In genomic region chr9:137064027-137064879, GRCh38 we compare ENCODE assay signal across 9 cellular contexts. TPM values are rescaled to one million over a fixed set of nuclear protein-coding genes. Genes with fewer than 3 reads are reported as not detected.
A peak's percentile ranks its signal among the peaks of the same experiment; 100 is the strongest.
DNase-seq lines count a peak whose midpoint lies in the region; ATAC-seq and TF ChIP-seq lines count a peak whose summit lies in the region.
"Had no signal": no experiment of that assay in that cellular context is flagged by ENCODE, and none has a peak within 500 bp of the region (broad histone marks: within the 10 kb centered on the region; RNA-seq: fewer than 3 reads in every experiment).

No MANE protein-coding gene starts in this region.

- H3K9me3 ChIP-seq in testis = no peaks in the 10 kb centered on the region

- no peaks in the 10 kb centered on the region for H3K36me3 ChIP-seq in testis (ENCODE audit: low read depth, missing control alignments)

- H3K27ac ChIP-seq in testis = no peak overlapping the region

- TF ChIP-seq POLR2A in testis (IDR thresholded peaks at IDR 0.05) = no peak

- H3K4me1 Mint-ChIP-seq in effector memory CD8-positive, alpha-beta T cell (ENCODE audit: low read depth in 2 of 2) = peaks cover 4 to 7% of the 10 kb centered on the region in 2 donors

- TF ChIP-seq CTCF in testis (IDR thresholded peaks at IDR 0.05) = peak; percentile 91 to 98 (median 95)

- peaks cover 0 to 7% of the 10 kb centered on the region in 2 donors for H3K27me3 Mint-ChIP-seq in effector memory CD8-positive, alpha-beta T cell

- ATAC-seq in effector memory CD8-positive, alpha-beta T cell (replicated peaks) = peak; percentile 44
- ATAC-seq in HG03175 (IDR thresholded peaks at IDR 0.05; ENCODE audit: unreplicated experiment) = no peak

- H3K27me3 ChIP-seq in testis = no peaks in the 10 kb centered on the region

- H3K4me3 Mint-ChIP-seq in effector memory CD8-positive, alpha-beta T cell = no peak overlapping the region

- peaks cover 4% of the 10 kb centered on the region for H3K4me1 ChIP-seq in testis

- peaks cover 4% of the 10 kb centered on the region for H3K36me3 Mint-ChIP-seq in effector memory CD8-positive, alpha-beta T cell (ENCODE audit: insufficient read depth)

- no peak overlapping the region for H3K4me3 ChIP-seq in testis

- peak; percentile 85 for DNase-seq in GM03348 (ENCODE audit: low spot score)
- DNase-seq in NCI-H1092 treated with DMSO at 0.1 percent for 48 hours (lab: John Stamatoyannopoulos, UW) = peak; percentile 29
- peak; percentile 44 to 57 for DNase-seq in activated CD4-positive, alpha-beta T cell treated with anti-CD3 and anti-CD28 coated beads, Interleukin-2, amount 50 U/mL, for 24 hours (ENCODE audit: low read depth in 1 of 2, low spot score in 1 of 2)
- peak; percentile 59 to 61 (median 59) for DNase-seq in effector memory CD8-positive, alpha-beta T cell
- DNase-seq in midbrain (lab: John Stamatoyannopoulos, UW) = peak; percentile 56
- DNase-seq in testis = peak; percentile 67
- DNase-seq in NCI-H1694 (lab: John Stamatoyannopoulos, UW) = no peak

- 60 to 75% methylated on average over 4 to 55 of the region's 55 CpGs for WGBS in testis, 2 donors

- H3K9me3 Mint-ChIP-seq in effector memory CD8-positive, alpha-beta T cell = no peaks in the 10 kb centered on the region

- H3K27ac Mint-ChIP-seq in effector memory CD8-positive, alpha-beta T cell = no peak overlapping the region

- intact Hi-C loops in testis (cut with DNase I; ENCODE audit: low total_unique reads) = no loop called here

RNA-seq across cellular contexts. Expression of gene SAPCD2, which starts 6.1 kb away (rescaled TPM):
- 1 to 10 TPM; 1.4 to 1.7 TPM for total RNA-seq in testis
- 0.78 TPM for polyA plus RNA-seq in testis (ENCODE audit: insufficient read depth, low read depth, low replicate concordance)

RNA-seq across cellular contexts. Expression of gene ENTPD2, which starts 10.4 kb away (rescaled TPM):
- 1 to 10 TPM; 5.7 to 9.6 TPM for total RNA-seq in testis
- 8.5 TPM for polyA plus RNA-seq in testis (ENCODE audit: insufficient read depth, low read depth, low replicate concordance)
- total RNA-seq: T-helper 1 cell treated with Interleukin-12 subunit alpha and Interleukin-12 subunit beta and Interleukin-4 antibody, amounts not matched to agents 30 ng/mL and 1 ng/mL, for 36 hours had no signal

RNA-seq across cellular contexts. Expression of gene UAP1L1, which starts 13.1 kb away (rescaled TPM):
- 10 to 100 TPM in 1 of 2 donors, 1 to 10 TPM in 1; 7.2 to 10.1 TPM for total RNA-seq in testis
- polyA plus RNA-seq in testis (ENCODE audit: insufficient read depth, low read depth, low replicate concordance) = 6.9 TPM

RNA-seq across cellular contexts. Expression of gene NPDC1, which starts 18.3 kb away (rescaled TPM):
- 100 to 1,000 TPM in 1 of 2 donors, 10 to 100 TPM in 1; 75.9 to 103 TPM for total RNA-seq in testis
- polyA plus RNA-seq in testis (ENCODE audit: insufficient read depth, low read depth, low replicate concordance) = 47.7 TPM

RNA-seq across cellular contexts. Expression of gene MAN1B1, which starts 22.5 kb away (rescaled TPM):
- total RNA-seq in testis = 100 to 1,000 TPM; 122 to 124 TPM
- polyA plus RNA-seq in testis (ENCODE audit: insufficient read depth, low read depth, low replicate concordance) = 62.2 TPM
